ENCODE assay signal across 11 cellular contexts in the genomic region with DNA sequence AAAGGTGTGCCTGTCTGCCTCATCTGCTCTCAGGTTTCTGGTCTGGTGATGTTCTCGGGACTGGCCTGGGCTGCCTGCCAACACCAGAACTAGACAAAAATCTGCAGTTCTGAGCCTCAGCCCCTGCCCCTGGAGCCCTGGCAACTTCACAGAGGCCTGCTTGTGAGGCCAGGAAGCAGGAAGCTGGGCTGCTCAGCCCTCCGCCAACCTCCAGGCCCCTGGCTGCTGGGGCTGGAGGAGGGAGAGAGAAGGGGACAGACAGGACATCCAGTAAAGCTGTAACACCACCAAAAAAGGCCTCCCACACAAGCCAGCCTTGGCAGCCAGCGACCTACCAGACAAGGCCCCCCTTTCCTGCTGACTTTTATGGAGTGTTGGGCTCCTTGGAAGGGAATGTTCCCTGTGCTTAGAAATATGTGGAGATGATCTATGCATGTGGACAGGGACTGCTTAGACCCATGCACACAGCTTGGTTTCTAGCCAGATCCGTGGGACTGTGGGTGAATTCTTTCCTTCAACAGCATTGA.
DNase-seq lines count a peak whose midpoint lies in the region; ATAC-seq, FAIRE-seq and TF ChIP-seq lines count a peak whose summit lies in the region.
"Had no signal": no experiment of that assay in that cellular context is flagged by ENCODE, and none has a peak within 500 bp of the region (broad histone marks: within the 10 kb centered on the region; RNA-seq: fewer than 3 reads in every experiment).

No MANE protein-coding gene starts in this region.

- ATAC-seq in pancreas: peak; percentile 18 to 63 (median 40)
- no peak for ATAC-seq in stimulated activated naive CD8-positive, alpha-beta T cell treated with anti-CD3 and anti-CD28 coated beads, Interleukin-15, amount 100 ng/mL, for 72 hours

- TF ChIP-seq CTCF in BJ (IDR thresholded peaks at IDR 0.05; ENCODE audit: insufficient read depth, low read depth, low read length): no peak
- no peak for TF ChIP-seq CTCF in SK-N-SH (IDR thresholded peaks at IDR 0.05)
- no peak for TF ChIP-seq CTCF in pancreas (IDR thresholded peaks at IDR 0.05)

- intact Hi-C loops in pancreas (cut with DNase I): no loop called here
- intact Hi-C loops in activated naive CD4-positive, alpha-beta T cell treated with anti-CD3 and anti-CD28 coated beads for 36 hours (cut with micrococcal nuclease): no loop called here

- H3K27me3 ChIP-seq in BJ (ENCODE audit: control insufficient read depth, insufficient read depth, low read length) (no peaks in the 10 kb centered on the region), SK-N-SH (ENCODE audit: insufficient read depth) (no peaks in the 10 kb centered on the region), pancreas (no peaks in the 10 kb centered on the region)

- WGBS in SK-N-SH (ENCODE audit: low lambda C conversion rate): 14% methylated on average over 2 of the region's 4 CpGs
- 40 to 50% methylated on average over 4 of the region's 4 CpGs for WGBS in pancreas, 2 donors

- H2AFZ ChIP-seq in SK-N-SH (ENCODE audit: low read depth): no peak overlapping the region

- peak in 1 of 2 experiments; percentile 55; a peak in 1 of 4 replicates for TF ChIP-seq EP300 in SK-N-SH (IDR thresholded peaks at IDR 0.05; ENCODE audit: borderline replicate concordance in 1 of 2, low read depth in 1 of 2, low read length in 1 of 2)

- H3K9me3 Mint-ChIP-seq in activated naive CD4-positive, alpha-beta T cell treated with anti-CD3 and anti-CD28 coated beads for 36 hours: no peaks in the 10 kb centered on the region
- H3K9me3 Mint-ChIP-seq in stimulated activated naive CD8-positive, alpha-beta T cell treated with anti-CD3 and anti-CD28 coated beads, Interleukin-15, amount 100 ng/mL, for 72 hours: no peaks in the 10 kb centered on the region

- no peak for TF ChIP-seq RAD21 in SK-N-SH (IDR thresholded peaks at IDR 0.05; ENCODE audit: low read length)

- H3K4me3 Mint-ChIP-seq in activated naive CD4-positive, alpha-beta T cell treated with anti-CD3 and anti-CD28 coated beads for 36 hours: no peak overlapping the region
- no peak overlapping the region for H3K4me3 Mint-ChIP-seq in stimulated activated naive CD8-positive, alpha-beta T cell treated with anti-CD3 and anti-CD28 coated beads, Interleukin-15, amount 100 ng/mL, for 72 hours

- H3K4me1 ChIP-seq in SK-N-SH (ENCODE audit: control insufficient read depth in 1 of 2, insufficient read depth in 2 of 2, low read depth in 1 of 2, low read length in 1 of 2): peaks cover 18 to 30% of the 10 kb centered on the region in 2 experiments; a peak in 3 of 4 replicates
- peaks cover 0 to 5% (median 4%) of the 10 kb centered on the region in 3 donors for H3K4me1 ChIP-seq in pancreas

- H3K27ac ChIP-seq in SK-N-SH (ENCODE audit: low read depth in 2 of 2, low read length in 1 of 2) (peak overlapping the region; percentile 69 to 94), pancreas (peak overlapping the region; percentile 9 to 73 (median 36))

- H3K36me3 ChIP-seq in BJ (ENCODE audit: control insufficient read depth, insufficient read depth, low read length) (no peaks in the 10 kb centered on the region), SK-N-SH (replicated peaks in 1 of 2; ENCODE audit: control insufficient read depth in 1 of 2, insufficient read depth in 2 of 2, low read length in 1 of 2) (peaks cover 0 to 3% of the 10 kb centered on the region in 2 experiments), pancreas (no peaks in the 10 kb centered on the region)

- peaks cover 3% of the 10 kb centered on the region for H3K36me3 Mint-ChIP-seq in activated naive CD4-positive, alpha-beta T cell treated with anti-CD3 and anti-CD28 coated beads for 36 hours (ENCODE audit: low read depth)

- peak; percentile 83 for DNase-seq in BJ (ENCODE audit: low read depth)
- DNase-seq in SK-N-SH: peak; percentile 76
- peak; percentile 60 for DNase-seq in globus pallidus (ENCODE audit: low spot score)
- DNase-seq in pancreas: peak in 5 of 6 donors; percentile 25 to 65 (median 36)
- DNase-seq in activated naive CD4-positive, alpha-beta T cell treated with anti-CD3 and anti-CD28 coated beads for 36 hours: no peak
- no peak for DNase-seq in stimulated activated naive CD8-positive, alpha-beta T cell treated with anti-CD3 and anti-CD28 coated beads, Interleukin-15, amount 100 ng/mL, for 72 hours
- no peak for DNase-seq in NCI-H187 treated with DMSO at 0.1 percent for 48 hours (lab: John Stamatoyannopoulos, UW)
- DNase-seq in NCI-H1436 treated with DMSO at 0.1 percent for 48 hours (lab: John Stamatoyannopoulos, UW): no peak
- DNase-seq: activated T-cell treated with anti-CD3 and anti-CD28 coated beads, Interleukin-2, amount 50 U/mL, for 48 hours; DND-41; stimulated activated CD4-positive, alpha-beta T cell treated with anti-CD3 and anti-CD28 coated beads, Interleukin-2, amount 100 ng/mL, for 24 hours had no signal

- no peaks in the 10 kb centered on the region for H3K27me3 Mint-ChIP-seq in activated naive CD4-positive, alpha-beta T cell treated with anti-CD3 and anti-CD28 coated beads for 36 hours (ENCODE audit: low read depth)
- no peaks in the 10 kb centered on the region for H3K27me3 Mint-ChIP-seq in stimulated activated naive CD8-positive, alpha-beta T cell treated with anti-CD3 and anti-CD28 coated beads, Interleukin-15, amount 100 ng/mL, for 72 hours

- H3K9me3 ChIP-seq in SK-N-SH (no peaks in the 10 kb centered on the region), pancreas (no peaks in the 10 kb centered on the region)

- no peak overlapping the region for H3K9ac ChIP-seq in SK-N-SH

- CTCF ChIA-PET in BJ (lab: Yijun Ruan, JAX) (interaction anchor here (0.6 to 1.7 kb wide), 6 partner anchors 8 to 164 kb away, joined by 3 to 6 read pairs (median 4); no protein-coding TSS in a partner anchor), SK-N-SH (lab: Yijun Ruan, JAX) (interaction anchor here (0.8 to 1.5 kb wide), 5 partner anchors 10 to 155 kb away, joined by 3 to 4 read pairs (median 3); no protein-coding TSS in a partner anchor)
- CTCF ChIA-PET in activated naive CD4-positive, alpha-beta T cell treated with anti-CD3 and anti-CD28 coated beads for 36 hours (lab: Charles Lee): interaction anchor here (1.7 kb wide), 1 partner anchor 11 kb away, joined by 5 read pairs; no protein-coding TSS in a partner anchor

- peaks cover 22% of the 10 kb centered on the region for H3F3A ChIP-seq in SK-N-SH (replicated peaks; ENCODE audit: insufficient read depth)

- peak overlapping the region; percentile 19; the same call in 1 of the 2 replicates for H3K4me2 ChIP-seq in SK-N-SH

- no peaks in the 10 kb centered on the region for H3K9me2 ChIP-seq in SK-N-SH

- POLR2A ChIA-PET in BJ (lab: Charles Lee): interaction anchor here (0.5 kb wide), 1 partner anchor 95 kb away, joined by 5 read pairs; no protein-coding TSS in a partner anchor
- POLR2A ChIA-PET in SK-N-SH (lab: Yijun Ruan, JAX): interaction anchor here (0.7 to 1.1 kb wide), 4 partner anchors 16 to 156 kb away, joined by 3 to 4 read pairs (median 3); no protein-coding TSS in a partner anchor

- H3K27ac Mint-ChIP-seq in activated naive CD4-positive, alpha-beta T cell treated with anti-CD3 and anti-CD28 coated beads for 36 hours: no peak overlapping the region
- H3K27ac Mint-ChIP-seq in stimulated activated naive CD8-positive, alpha-beta T cell treated with anti-CD3 and anti-CD28 coated beads, Interleukin-15, amount 100 ng/mL, for 72 hours: peak overlapping the region in 1 of 2 donors; percentile 69

- peaks cover 100% of the 10 kb centered on the region for H4K20me1 ChIP-seq in SK-N-SH (ENCODE audit: insufficient read depth)

- H3K79me2 ChIP-seq in SK-N-SH (ENCODE audit: insufficient read depth): peaks cover 100% of the 10 kb centered on the region

- H3K4me1 Mint-ChIP-seq in activated naive CD4-positive, alpha-beta T cell treated with anti-CD3 and anti-CD28 coated beads for 36 hours (ENCODE audit: low read depth): peaks cover 22% of the 10 kb centered on the region
- peaks cover 67% of the 10 kb centered on the region for H3K4me1 Mint-ChIP-seq in stimulated activated naive CD8-positive, alpha-beta T cell treated with anti-CD3 and anti-CD28 coated beads, Interleukin-15, amount 100 ng/mL, for 72 hours

- FAIRE-seq in pancreas (lab: Jason Lieb, UNC): no peak

- H3K4me3 ChIP-seq in BJ (ENCODE audit: low read depth, low read length) (no peak overlapping the region), SK-N-SH (ENCODE audit: low read depth in 2 of 2, low read length in 1 of 2) (no peak overlapping the region), pancreas (no peak overlapping the region)

TF ChIP-seq in SK-N-SH, 30 proteins besides CTCF, POLR2A, EP300 and RAD21 (continues in another document):
- no peak for TF ChIP-seq GATA2 (CRISPR knock-in tag; IDR thresholded peaks at IDR 0.05)
- peak; percentile 58 for TF ChIP-seq NFIC (IDR thresholded peaks at IDR 0.05; ENCODE audit: borderline replicate concordance)
- TF ChIP-seq ELF1 (IDR thresholded peaks at IDR 0.05): 0 out of 2 replicates have a peak, but pooled peaks have one; percentile 25
- TF ChIP-seq, protein P1, sequence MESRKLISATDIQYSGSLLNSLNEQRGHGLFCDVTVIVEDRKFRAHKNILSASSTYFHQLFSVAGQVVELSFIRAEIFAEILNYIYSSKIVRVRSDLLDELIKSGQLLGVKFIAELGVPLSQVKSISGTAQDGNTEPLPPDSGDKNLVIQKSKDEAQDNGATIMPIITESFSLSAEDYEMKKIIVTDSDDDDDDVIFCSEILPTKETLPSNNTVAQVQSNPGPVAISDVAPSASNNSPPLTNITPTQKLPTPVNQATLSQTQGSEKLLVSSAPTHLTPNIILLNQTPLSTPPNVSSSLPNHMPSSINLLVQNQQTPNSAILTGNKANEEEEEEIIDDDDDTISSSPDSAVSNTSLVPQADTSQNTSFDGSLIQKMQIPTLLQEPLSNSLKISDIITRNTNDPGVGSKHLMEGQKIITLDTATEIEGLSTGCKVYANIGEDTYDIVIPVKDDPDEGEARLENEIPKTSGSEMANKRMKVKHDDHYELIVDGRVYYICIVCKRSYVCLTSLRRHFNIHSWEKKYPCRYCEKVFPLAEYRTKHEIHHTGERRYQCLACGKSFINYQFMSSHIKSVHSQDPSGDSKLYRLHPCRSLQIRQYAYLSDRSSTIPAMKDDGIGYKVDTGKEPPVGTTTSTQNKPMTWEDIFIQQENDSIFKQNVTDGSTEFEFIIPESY (IDR thresholded peaks at IDR 0.05; ENCODE audit: borderline replicate concordance, low read depth): no peak
- TF ChIP-seq EZH2phosphoT487 (IDR thresholded peaks at IDR 0.05; ENCODE audit: borderline replicate concordance, low read depth): no peak

Comparison
In these comparisons a context has a peak if more than half of its experiments do, and no peak if none do; other contexts are left out.
1. DNase-seq: peak in BJ (single experiment), SK-N-SH (single experiment), globus pallidus (single experiment) and pancreas (5 of 6); none in activated naive CD4-positive, alpha-beta T cell treated with anti-CD3 and anti-CD28 coated beads for 36 hours (single experiment), stimulated activated naive CD8-positive, alpha-beta T cell treated with anti-CD3 and anti-CD28 coated beads, Interleukin-15, amount 100 ng/mL, for 72 hours (0 of 2), NCI-H187 treated with DMSO at 0.1 percent for 48 hours (single experiment) and NCI-H1436 treated with DMSO at 0.1 percent for 48 hours (single experiment).